ENCODE assay signal across 13 cellular contexts in genomic region chr1:193083365-193084088, GRCh38. TPM values are rescaled to one million over a fixed set of nuclear protein-coding genes. Genes with fewer than 3 reads are reported as not detected.
DNase-seq lines count a peak whose midpoint lies in the region; ATAC-seq and TF ChIP-seq lines count a peak whose summit lies in the region.
"Had no signal": no experiment of that assay in that cellular context is flagged by ENCODE, and none has a peak within 500 bp of the region (broad histone marks: within the 10 kb centered on the region; RNA-seq: fewer than 3 reads in every experiment).

No MANE protein-coding gene starts in this region.

- no peak for TF ChIP-seq CTCF in OCI-LY7 (conservative IDR thresholded peaks at IDR 0.05; ENCODE audit: low read length)

- CTCF ChIA-PET in OCI-LY7 (lab: Charles Lee; ENCODE audit: unreplicated experiment): no interaction called here

- no peak overlapping the region for H3K4me3 ChIP-seq in OCI-LY7 (ENCODE audit: low read depth, low read length, poor library complexity, severe bottlenecking)
- H3K4me3 ChIP-seq: cardiac muscle cell had no signal

- peaks cover 3 to 6% (median 5%) of the 10 kb centered on the region in 3 donors for H3K4me1 Mint-ChIP-seq in IgD-negative memory B cell

- H3K27ac Mint-ChIP-seq in IgD-negative memory B cell: peak overlapping the region; percentile 9 to 69 (median 18)
- H3K27ac Mint-ChIP-seq: activated T-helper 1 cell treated with anti-CD3 and anti-CD28 coated beads, Interleukin-12 subunit alpha, Interleukin-12 subunit beta, Interleukin-2, Interleukin-4 antibody, amounts not matched to agents 30 ng/mL and 10 ng/mL and 1 ng/mL, durations not matched to agents 14 hours and 24 hours and 36 hours had no signal

- no TSS peak for BruUV-seq in OCI-LY7 (replicated peaks; lab: Mats Ljungman, UMichigan)

- DNase-seq in activated CD4-positive, CD25-positive, alpha-beta regulatory T cell treated with anti-CD3 and anti-CD28 coated beads, Interleukin-2, amount 50 U/mL, for 72 hours: no peak
- DNase-seq in nucleus accumbens (lab: John Stamatoyannopoulos, UW): no peak
- DNase-seq in NAMALWA (ENCODE audit: low spot score): no peak
- no peak for DNase-seq in OCI-LY7 (ENCODE audit: low spot score)
- DNase-seq: kidney glomerular epithelial cell, NCI-H1694 had no signal

- H2AFZ ChIP-seq in OCI-LY7 (ENCODE audit: low read length): no peak overlapping the region

- H3K4me3 Mint-ChIP-seq in IgD-negative memory B cell: no peak overlapping the region
- H3K4me3 Mint-ChIP-seq: activated T-helper 1 cell treated with anti-CD3 and anti-CD28 coated beads, Interleukin-12 subunit alpha, Interleukin-12 subunit beta, Interleukin-2, Interleukin-4 antibody, amounts not matched to agents 30 ng/mL and 10 ng/mL and 1 ng/mL, durations not matched to agents 14 hours and 24 hours and 36 hours had no signal

- H3K79me2 ChIP-seq in OCI-LY7 (ENCODE audit: insufficient read depth, low read depth, low read length): no peaks in the 10 kb centered on the region

- H3K9me3 ChIP-seq in OCI-LY7 (ENCODE audit: low read length): peaks cover 4% of the 10 kb centered on the region; the same call in 1 of the 2 replicates

- H3K27ac ChIP-seq in OCI-LY7 (ENCODE audit: low read depth, low read length, poor library complexity, severe bottlenecking): no peak overlapping the region
- H3K27ac ChIP-seq: cardiac muscle cell had no signal

- no peak overlapping the region for H3K4me2 ChIP-seq in OCI-LY7 (ENCODE audit: low read length)

- intact Hi-C loops in OCI-LY7 (cut with micrococcal nuclease; ENCODE audit: unreplicated experiment): no loop called here

- no peak for TF ChIP-seq POLR2A in GM18505 (IDR thresholded peaks at IDR 0.05; ENCODE audit: borderline replicate concordance, extremely low read depth, insufficient read depth, insufficient read length)

- ATAC-seq in GM18505 (IDR thresholded peaks at IDR 0.05; ENCODE audit: unreplicated experiment) (peak; percentile 85), GM21367 (IDR thresholded peaks at IDR 0.05; ENCODE audit: unreplicated experiment) (peak; percentile 97), HG02970 (IDR thresholded peaks at IDR 0.05; ENCODE audit: low FRiP score, unreplicated experiment) (peak; percentile 75)
- ATAC-seq: Panc1 had no signal

- H3K36me3 Mint-ChIP-seq in IgD-negative memory B cell: peaks cover 8% of the 10 kb centered on the region

- H3K9me2 ChIP-seq in OCI-LY7 (ENCODE audit: insufficient read depth, low read length): no peaks in the 10 kb centered on the region

- H3K36me3 ChIP-seq in OCI-LY7 (ENCODE audit: insufficient read depth, low read length): peaks cover 86% of the 10 kb centered on the region

- no peaks in the 10 kb centered on the region for H4K20me1 ChIP-seq in OCI-LY7 (ENCODE audit: insufficient read depth, low read length)

- H3K27me3 Mint-ChIP-seq in IgD-negative memory B cell: no peaks in the 10 kb centered on the region

- POLR2A ChIA-PET in OCI-LY7 (lab: Charles Lee): interaction anchor here (1.1 to 4.2 kb wide), 6 partner anchors 10 to 43 kb away, joined by 3 to 18 read pairs (median 6); partner anchors contain the start of gene GLRX2

- no peaks in the 10 kb centered on the region for H3K9me3 Mint-ChIP-seq in IgD-negative memory B cell
- H3K9me3 Mint-ChIP-seq: activated T-helper 1 cell treated with anti-CD3 and anti-CD28 coated beads, Interleukin-12 subunit alpha, Interleukin-12 subunit beta, Interleukin-2, Interleukin-4 antibody, amounts not matched to agents 30 ng/mL and 10 ng/mL and 1 ng/mL, durations not matched to agents 14 hours and 24 hours and 36 hours had no signal

- no peaks in the 10 kb centered on the region for H3K4me1 ChIP-seq in OCI-LY7 (ENCODE audit: insufficient read depth, low read length, poor library complexity, severe bottlenecking)

RNA-seq across cellular contexts. Expression of gene GLRX2, which starts 21.7 kb away (rescaled TPM):
- polyA plus RNA-seq in IgD-negative memory B cell: 17.2 TPM
- 10.6 and 11.0 TPM in 2 replicates for total RNA-seq in OCI-LY7 (2014; rRNA removed; shearing (Covaris generic))
- total RNA-seq in OCI-LY7 (2022): 21.9 and 24.0 TPM in 2 replicates

RNA-seq across cellular contexts. Expression of gene RO60, which starts 24.1 kb away (rescaled TPM):
- 76.0 TPM for polyA plus RNA-seq in IgD-negative memory B cell
- total RNA-seq in OCI-LY7 (2014; rRNA removed; shearing (Covaris generic)): 70.4 and 72.4 TPM in 2 replicates
- 77.0 and 83.3 TPM in 2 replicates for total RNA-seq in OCI-LY7 (2022)

RNA-seq across cellular contexts. Expression of gene UCHL5, which starts 24.4 kb away (rescaled TPM):
- polyA plus RNA-seq in IgD-negative memory B cell: 35.6 TPM
- 28.6 and 32.7 TPM in 2 replicates for total RNA-seq in OCI-LY7 (2014; rRNA removed; shearing (Covaris generic))
- 82.5 TPM in 2 replicates for total RNA-seq in OCI-LY7 (2022)

RNA-seq across cellular contexts. Expression of gene CDC73, which starts 38.3 kb away (rescaled TPM):
- 37.7 TPM for polyA plus RNA-seq in IgD-negative memory B cell
- total RNA-seq in OCI-LY7 (2014; rRNA removed; shearing (Covaris generic)): 12.9 and 25.9 TPM in 2 replicates
- total RNA-seq in OCI-LY7 (2022): 47.9 and 50.0 TPM in 2 replicates
